In the genomic region with DNA sequence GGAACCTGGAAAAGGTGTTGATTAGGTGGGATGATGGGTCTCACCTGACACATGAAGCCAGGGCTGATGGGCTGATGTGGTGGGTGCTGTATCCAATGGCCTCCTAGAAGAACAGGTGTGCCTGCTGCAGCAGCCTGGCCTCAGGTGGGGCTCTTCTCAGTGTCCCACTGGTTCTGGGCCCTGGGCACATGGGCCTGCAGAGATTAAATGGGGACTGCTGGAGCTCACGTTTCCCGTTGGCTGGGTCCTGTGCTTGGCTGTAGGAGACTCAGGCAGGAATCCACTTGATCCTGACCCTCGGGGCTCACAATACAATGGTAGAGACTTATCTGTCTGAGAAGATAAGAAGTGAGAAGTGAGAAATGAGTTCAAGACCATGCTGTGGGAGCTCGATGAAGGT, we compare ENCODE assay signal across 22 cellular contexts.
DNase-seq lines count a peak whose midpoint lies in the region; ATAC-seq, FAIRE-seq and TF ChIP-seq lines count a peak whose summit lies in the region.
"Had no signal": no experiment of that assay in that cellular context is flagged by ENCODE, and none has a peak within 500 bp of the region (broad histone marks: within the 10 kb centered on the region; RNA-seq: fewer than 3 reads in every experiment).

No MANE protein-coding gene starts in this region.

- H3K9ac ChIP-seq in mesendoderm (ENCODE audit: low read length) (no peak overlapping the region), HepG2 (ENCODE audit: insufficient read depth, low read depth, low read length) (no peak overlapping the region)
- H3K9ac ChIP-seq: BLaER1, GM23248 had no signal

- H2AFZ ChIP-seq in PC-9 (no peak overlapping the region), HepG2 (ENCODE audit: low read length) (no peak overlapping the region)

- WGBS in mesendoderm (ENCODE audit: extremely low coverage, insufficient coverage, low lambda C conversion rate), result no CpG with 5 or more reads among the region's 4 CpGs
- 1% methylated on average over 4 of the region's 4 CpGs for WGBS in HepG2 (ENCODE audit: low lambda C conversion rate)

- no peak overlapping the region for H2BK120ac ChIP-seq in mesendoderm (ENCODE audit: low read depth, low read length)

- H4K20me1 ChIP-seq in PC-9 (ENCODE audit: insufficient read depth), result no peaks in the 10 kb centered on the region
- H4K20me1 ChIP-seq in HepG2 (ENCODE audit: insufficient read depth, low read length), result no peaks in the 10 kb centered on the region
- H4K20me1 ChIP-seq: BLaER1 had no signal

- no peak for DNase-seq in PC-9
- DNase-seq in bronchial epithelial cell (ENCODE audit: low read depth), result no peak
- DNase-seq in mesendoderm, result peak; percentile 71
- DNase-seq in NCI-H1105 (lab: John Stamatoyannopoulos, UW), result no peak
- DNase-seq in HepG2 (ENCODE audit: low spot score), result no peak
- no peak for DNase-seq in H4 (ENCODE audit: low spot score)
- DNase-seq: Caco-2; CD4-positive, CD25-positive, alpha-beta regulatory T cell; CD8-positive, alpha-beta T cell; DMS153; DND-41; GM23248; H9; HFFc6 had no signal

- H4K5ac ChIP-seq in mesendoderm (ENCODE audit: low read length), result no peak overlapping the region

- no peak for TF ChIP-seq RAD21 in HepG2 (CRISPR knock-in tag; IDR thresholded peaks at IDR 0.05)

- H3K4me3 ChIP-seq in PC-9, result no peak overlapping the region
- no peak overlapping the region for H3K4me3 ChIP-seq in bronchial epithelial cell (ENCODE audit: low read depth, low read length)
- H3K4me3 ChIP-seq in mesendoderm (ENCODE audit: low read length), result no peak overlapping the region
- no peak overlapping the region for H3K4me3 ChIP-seq in HepG2 (replicated peaks in 1 of 3; ENCODE audit: insufficient read depth in 1 of 3, low read depth in 2 of 3, low read length in 3 of 3)
- H3K4me3 ChIP-seq: BLaER1, GM23248 had no signal

- no peak overlapping the region for H4K8ac ChIP-seq in mesendoderm (ENCODE audit: low read depth, low read length)

- H3K79me2 ChIP-seq in PC-9 (ENCODE audit: low read depth) (no peaks in the 10 kb centered on the region), mesendoderm (ENCODE audit: control insufficient read depth, insufficient read depth, low read length) (no peaks in the 10 kb centered on the region), HepG2 (ENCODE audit: insufficient read depth, low read length) (no peaks in the 10 kb centered on the region)

- H3K9me3 ChIP-seq in PC-9 (ENCODE audit: insufficient read depth, low read depth) (peaks cover 7% of the 10 kb centered on the region; the same call in 1 of the 2 replicates), HepG2 (ENCODE audit: low read length) (no peaks in the 10 kb centered on the region)
- H3K9me3 ChIP-seq: BLaER1, Caco-2 had no signal

- H3K23ac ChIP-seq in mesendoderm (ENCODE audit: low read length), result no peak overlapping the region

- H3K27ac ChIP-seq in PC-9, result peak overlapping the region; percentile 79
- H3K27ac ChIP-seq in mesendoderm (ENCODE audit: low read depth, low read length), result no peak overlapping the region
- H3K27ac ChIP-seq in HepG2 (ENCODE audit: extremely low read length, insufficient read depth, low read length), result no peak overlapping the region
- H3K27ac ChIP-seq: 22Rv1, BLaER1, C4-2B had no signal

- no peak overlapping the region for H2BK15ac ChIP-seq in mesendoderm (replicated peaks; ENCODE audit: low read depth)

- POLR2A ChIA-PET in PC-9 (lab: Charles Lee; ENCODE audit: unreplicated experiment) (interaction anchor here (0.7 kb wide), 1 partner anchor 1127 kb away, joined by 3 read pairs; no protein-coding TSS in a partner anchor), HepG2 (lab: Yijun Ruan, JAX) (no interaction called here)

- peaks cover 20% of the 10 kb centered on the region for H3F3A ChIP-seq in PC-9 (ENCODE audit: insufficient read depth, low read depth)

- H3K4me2 ChIP-seq in PC-9 (no peak overlapping the region), mesendoderm (ENCODE audit: low read length) (no peak overlapping the region), HepG2 (ENCODE audit: low read depth, low read length) (no peak overlapping the region)
- H3K4me2 ChIP-seq: BLaER1 had no signal

- H3K79me1 ChIP-seq in mesendoderm (ENCODE audit: low read length), result no peaks in the 10 kb centered on the region

- H3K27me3 ChIP-seq in PC-9 (ENCODE audit: insufficient read depth, low read depth) (no peaks in the 10 kb centered on the region), bronchial epithelial cell (ENCODE audit: control insufficient read depth, insufficient read depth, low read length) (no peaks in the 10 kb centered on the region), mesendoderm (ENCODE audit: insufficient read depth, low read length, poor library complexity) (no peaks in the 10 kb centered on the region), HepG2 (ENCODE audit: control insufficient read depth in 1 of 2, insufficient read depth in 2 of 2, low read length in 2 of 2) (0 out of 5 replicates have a peak, but pooled peaks cover 0 to 4% of the 10 kb centered on the region in 2 experiments)
- H3K27me3 ChIP-seq: BLaER1 had no signal

- no peak for ATAC-seq in HepG2
- ATAC-seq: CD8-positive, alpha-beta T cell; HCT116 had no signal

- CTCF ChIA-PET in PC-9 (lab: Charles Lee), result no interaction called here
- CTCF ChIA-PET in HepG2 (lab: Yijun Ruan, JAX; ENCODE audit: low intra/inter-chr PET ratio, low total read pairs), result no interaction called here

- H3K4ac ChIP-seq in mesendoderm (ENCODE audit: low read depth, low read length), result no peak overlapping the region

- H3K4me1 ChIP-seq in PC-9 (replicated peaks; ENCODE audit: insufficient read depth) (peaks cover 32% of the 10 kb centered on the region), mesendoderm (ENCODE audit: control insufficient read depth, low read depth, low read length) (no peaks in the 10 kb centered on the region), HepG2 (ENCODE audit: insufficient read depth, low read length) (no peaks in the 10 kb centered on the region)
- H3K4me1 ChIP-seq: BLaER1, Caco-2 had no signal

- H3K9me2 ChIP-seq in PC-9 (ENCODE audit: insufficient read depth), result no peaks in the 10 kb centered on the region

- H3K18ac ChIP-seq in mesendoderm (ENCODE audit: low read length), result no peak overlapping the region

- TF ChIP-seq CTCF in PC-9 (conservative IDR thresholded peaks at IDR 0.05) (no peak), bronchial epithelial cell (IDR thresholded peaks at IDR 0.05; ENCODE audit: insufficient read depth, low read length, severe bottlenecking) (no peak), HepG2 (CRISPR knock-in tag; IDR thresholded peaks at IDR 0.05) (no peak)

- FAIRE-seq in bronchial epithelial cell (lab: Jason Lieb, UNC) (peak; percentile 32), HepG2 (lab: Jason Lieb, UNC) (no peak)
- FAIRE-seq: A204.1, G401.6, GM12892, H1 had no signal

- no TSS peak for BruUV-seq in PC-9 (replicated peaks; lab: Mats Ljungman, UMichigan)
- BruUV-seq in HepG2 (replicated peaks; lab: Mats Ljungman, UMichigan), result no TSS peak

- H2BK5ac ChIP-seq in mesendoderm (ENCODE audit: low read length), result no peak overlapping the region

- in situ Hi-C loops in HepG2 (cut with HindIII; ENCODE audit: extremely low pct_ligation_motif_present, low pct_unique_long_range_greater_than_20kb), result no loop called here

- TF ChIP-seq POLR2A in HepG2 (IDR thresholded peaks at IDR 0.05; ENCODE audit: insufficient read depth in 1 of 2, low read depth in 2 of 2, low read length in 2 of 2), result no peak

- TF ChIP-seq EP300 in HepG2 (IDR thresholded peaks at IDR 0.05; ENCODE audit: low read depth in 2 of 2, low read length in 2 of 2) (no peak), HepG2 (CRISPR knock-in tag; IDR thresholded peaks at IDR 0.05; ENCODE audit: borderline replicate concordance) (no peak)

- intact Hi-C loops in PC-9 (cut with micrococcal nuclease; ENCODE audit: unreplicated experiment) (no loop called here), HepG2 (cut with micrococcal nuclease; ENCODE audit: unreplicated experiment) (no loop called here)

- H3K36me3 ChIP-seq in PC-9 (ENCODE audit: low read depth) (no peaks in the 10 kb centered on the region), bronchial epithelial cell (ENCODE audit: control insufficient read depth, insufficient read depth, low read length) (no peaks in the 10 kb centered on the region), mesendoderm (ENCODE audit: control insufficient read depth, insufficient read depth, low read length) (no peaks in the 10 kb centered on the region), HepG2 (replicated peaks in 1 of 2; ENCODE audit: control insufficient read depth in 1 of 2, insufficient read depth in 2 of 2, low read length in 2 of 2) (no peaks in the 10 kb centered on the region)
- H3K36me3 ChIP-seq: BLaER1 had no signal

- H3K56ac ChIP-seq in mesendoderm (ENCODE audit: low read length), result no peak overlapping the region

- H2AK5ac ChIP-seq in mesendoderm (ENCODE audit: low read length), result no peak overlapping the region

TF ChIP-seq in HepG2, 621 proteins besides CTCF, POLR2A, EP300 and RAD21 (continues in another document):
- TF ChIP-seq, protein P1, sequence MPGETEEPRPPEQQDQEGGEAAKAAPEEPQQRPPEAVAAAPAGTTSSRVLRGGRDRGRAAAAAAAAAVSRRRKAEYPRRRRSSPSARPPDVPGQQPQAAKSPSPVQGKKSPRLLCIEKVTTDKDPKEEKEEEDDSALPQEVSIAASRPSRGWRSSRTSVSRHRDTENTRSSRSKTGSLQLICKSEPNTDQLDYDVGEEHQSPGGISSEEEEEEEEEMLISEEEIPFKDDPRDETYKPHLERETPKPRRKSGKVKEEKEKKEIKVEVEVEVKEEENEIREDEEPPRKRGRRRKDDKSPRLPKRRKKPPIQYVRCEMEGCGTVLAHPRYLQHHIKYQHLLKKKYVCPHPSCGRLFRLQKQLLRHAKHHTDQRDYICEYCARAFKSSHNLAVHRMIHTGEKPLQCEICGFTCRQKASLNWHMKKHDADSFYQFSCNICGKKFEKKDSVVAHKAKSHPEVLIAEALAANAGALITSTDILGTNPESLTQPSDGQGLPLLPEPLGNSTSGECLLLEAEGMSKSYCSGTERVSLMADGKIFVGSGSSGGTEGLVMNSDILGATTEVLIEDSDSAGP (CRISPR knock-in tag; IDR thresholded peaks at IDR 0.05; ENCODE audit: borderline replicate concordance), result no peak
- TF ChIP-seq, protein P2, sequence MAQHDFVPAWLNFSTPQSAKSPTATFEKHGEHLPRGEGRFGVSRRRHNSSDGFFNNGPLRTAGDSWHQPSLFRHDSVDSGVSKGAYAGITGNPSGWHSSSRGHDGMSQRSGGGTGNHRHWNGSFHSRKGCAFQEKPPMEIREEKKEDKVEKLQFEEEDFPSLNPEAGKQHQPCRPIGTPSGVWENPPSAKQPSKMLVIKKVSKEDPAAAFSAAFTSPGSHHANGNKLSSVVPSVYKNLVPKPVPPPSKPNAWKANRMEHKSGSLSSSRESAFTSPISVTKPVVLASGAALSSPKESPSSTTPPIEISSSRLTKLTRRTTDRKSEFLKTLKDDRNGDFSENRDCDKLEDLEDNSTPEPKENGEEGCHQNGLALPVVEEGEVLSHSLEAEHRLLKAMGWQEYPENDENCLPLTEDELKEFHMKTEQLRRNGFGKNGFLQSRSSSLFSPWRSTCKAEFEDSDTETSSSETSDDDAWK (CRISPR knock-in tag; IDR thresholded peaks at IDR 0.05), result no peak
- no peak for TF ChIP-seq GATA4 (IDR thresholded peaks at IDR 0.05; ENCODE audit: borderline replicate concordance, low read depth)
